Comparison of ENCODE assay signal across 1 cellular context in genomic region chr17:73138541-73139138, GRCh38.
A peak's percentile ranks its signal among the peaks of the same experiment; 100 is the strongest.
TF ChIP-seq lines count a peak whose summit lies in the region.

No MANE protein-coding gene starts in this region.

TF ChIP-seq in GM23338, 12 proteins besides CTCF, POLR2A, EP300 and RAD21 (continued from another document):
- TF ChIP-seq JUNB (IDR thresholded peaks at IDR 0.05; ENCODE audit: unreplicated experiment) = no peak
- TF ChIP-seq REST (IDR thresholded peaks at IDR 0.05; ENCODE audit: unreplicated experiment) = peak; percentile 42
